In the genomic region with DNA sequence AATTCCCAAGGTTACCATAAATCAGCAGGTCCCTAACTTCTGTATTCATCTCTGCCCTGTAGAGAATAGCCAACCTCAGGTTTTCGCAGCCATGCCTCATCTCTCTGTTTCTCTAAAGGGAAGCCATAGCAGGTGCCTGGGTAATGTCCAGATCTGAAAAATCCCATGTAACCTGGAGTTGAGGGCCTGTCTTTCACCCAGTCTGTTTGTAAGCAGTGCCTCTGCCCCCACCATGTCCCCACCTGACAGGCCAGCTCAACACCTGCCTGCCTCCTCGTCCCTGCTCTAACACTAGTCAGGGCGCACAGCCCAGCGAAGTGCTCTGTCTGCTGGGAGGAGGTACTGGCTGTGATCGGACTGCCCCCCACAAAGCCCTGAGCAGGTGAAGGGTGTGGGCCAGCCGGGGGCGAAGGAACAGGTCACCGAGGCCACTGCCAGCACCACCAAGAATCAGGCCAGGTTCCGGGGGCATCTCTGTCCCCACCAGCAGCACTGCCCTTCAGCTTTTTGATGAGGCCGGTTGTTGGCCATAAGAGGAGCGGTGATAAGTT, we compare ENCODE assay signal across 8 cellular contexts.
"Had no signal": no experiment of that assay in that cellular context is flagged by ENCODE, and none has a peak within 500 bp of the region (broad histone marks: within the 10 kb centered on the region; RNA-seq: fewer than 3 reads in every experiment).

No MANE protein-coding gene starts in this region.

- H3K9ac ChIP-seq: GM23248 had no signal

- DNase-seq: GM23248, GOT3, H7, H9, HCEC 1CT, HFFc6 had no signal

- H3K27ac ChIP-seq: GM23248 had no signal

- H2AFZ ChIP-seq: GM23248, GM23338 had no signal

- H3K4me1 ChIP-seq: HAP-1 had no signal

- H3K4me3 ChIP-seq: GM23248, GM23338, HAP-1 had no signal

- H3K9me3 ChIP-seq: HAP-1 had no signal

- H3K4me2 ChIP-seq: GM23338 had no signal

- H3K36me3 ChIP-seq: HAP-1 had no signal
